1 cellular context compared by ENCODE assay signal in genomic region chr16:89922884-89923639, GRCh38.
A peak's percentile ranks its signal among the peaks of the same experiment; 100 is the strongest.
TF ChIP-seq lines count a peak whose summit lies in the region.

Gene TUBB3, plus strand, starts transcription at chr16:89923342. Its CDS starts 60 bp downstream, at chr16:89923402.

TF ChIP-seq in HepG2, 621 proteins besides CTCF, POLR2A, EP300 and RAD21 (continued from another document and continues in another):
- TF ChIP-seq HMGXB3 (CRISPR knock-in tag; IDR thresholded peaks at IDR 0.05; ENCODE audit: borderline replicate concordance): no peak
- TF ChIP-seq ZNF556 (CRISPR knock-in tag; IDR thresholded peaks at IDR 0.05; ENCODE audit: borderline replicate concordance): no peak; the same call in 1 of the 2 replicates
- TF ChIP-seq MYPOP (CRISPR knock-in tag; IDR thresholded peaks at IDR 0.05): no peak; the same call in 1 of the 2 replicates
- TF ChIP-seq ZNF121 (CRISPR knock-in tag; IDR thresholded peaks at IDR 0.05): peak; percentile 44; the same call in 1 of the 2 replicates
- TF ChIP-seq DZIP1 (CRISPR knock-in tag; IDR thresholded peaks at IDR 0.05): peak; percentile 86
- TF ChIP-seq SNAPC5 (CRISPR knock-in tag; IDR thresholded peaks at IDR 0.05; ENCODE audit: borderline replicate concordance): no peak
- no peak for TF ChIP-seq ZNF367 (CRISPR knock-in tag; IDR thresholded peaks at IDR 0.05; ENCODE audit: borderline replicate concordance)
- no peak for TF ChIP-seq ZNF318 (CRISPR knock-in tag; IDR thresholded peaks at IDR 0.05)
- TF ChIP-seq ZNF232 (CRISPR knock-in tag; IDR thresholded peaks at IDR 0.05; ENCODE audit: borderline replicate concordance): no peak; the same call in 1 of the 2 replicates
- peak; percentile 62; the same call in 1 of the 2 replicates for TF ChIP-seq ZNF160 (CRISPR knock-in tag; IDR thresholded peaks at IDR 0.05)
- TF ChIP-seq RBM22 (optimal IDR thresholded peaks at IDR 0.05; ENCODE audit: low read length): no peak
- no peak for TF ChIP-seq ZBTB42 (CRISPR knock-in tag; IDR thresholded peaks at IDR 0.05)
- TF ChIP-seq MED13 (CRISPR knock-in tag; IDR thresholded peaks at IDR 0.05): no peak
- no peak for TF ChIP-seq ZNF225 (CRISPR knock-in tag; IDR thresholded peaks at IDR 0.05)
- 0 out of 2 replicates have a peak, but pooled peaks have one; percentile 11 for TF ChIP-seq RNF219 (CRISPR knock-in tag; IDR thresholded peaks at IDR 0.05)
- no peak for TF ChIP-seq USF2 (IDR thresholded peaks at IDR 0.05; ENCODE audit: low read depth, low read length)
- TF ChIP-seq USF2 (CRISPR knock-in tag; IDR thresholded peaks at IDR 0.05; ENCODE audit: borderline replicate concordance): no peak
- TF ChIP-seq HNRNPK (IDR thresholded peaks at IDR 0.05; ENCODE audit: low read depth, low read length, poor library complexity, severe bottlenecking): peak; percentile 57
- TF ChIP-seq JUNB (CRISPR knock-in tag; IDR thresholded peaks at IDR 0.05; ENCODE audit: borderline replicate concordance): no peak
- no peak for TF ChIP-seq ZFP36L2 (CRISPR knock-in tag; IDR thresholded peaks at IDR 0.05)
- TF ChIP-seq AHR (CRISPR knock-in tag; IDR thresholded peaks at IDR 0.05): peak; percentile 50
- TF ChIP-seq ZIK1 (CRISPR knock-in tag; IDR thresholded peaks at IDR 0.05; ENCODE audit: borderline replicate concordance, low read depth): peak; percentile 75
- no peak for TF ChIP-seq NR2C2 (CRISPR knock-in tag; IDR thresholded peaks at IDR 0.05; ENCODE audit: borderline replicate concordance)
- TF ChIP-seq MIER3 (CRISPR knock-in tag; IDR thresholded peaks at IDR 0.05; ENCODE audit: borderline replicate concordance): no peak
- no peak for TF ChIP-seq YEATS2 (CRISPR knock-in tag; IDR thresholded peaks at IDR 0.05; ENCODE audit: borderline replicate concordance)
- TF ChIP-seq ZNF230 (CRISPR knock-in tag; IDR thresholded peaks at IDR 0.05): no peak
- peak; percentile 56; the same call in 1 of the 2 replicates for TF ChIP-seq ZNF766 (CRISPR knock-in tag; IDR thresholded peaks at IDR 0.05; ENCODE audit: borderline replicate concordance)
- TF ChIP-seq DNMT3B (CRISPR knock-in tag; conservative IDR thresholded peaks at IDR 0.05): no peak; the same call in 1 of the 2 replicates
- no peak for TF ChIP-seq TFAP4 (IDR thresholded peaks at IDR 0.05; ENCODE audit: borderline replicate concordance, low read depth)
- TF ChIP-seq RELA (CRISPR knock-in tag; IDR thresholded peaks at IDR 0.05): peak; percentile 26; the same call in 1 of the 2 replicates
- TF ChIP-seq DBP (CRISPR knock-in tag; IDR thresholded peaks at IDR 0.05; ENCODE audit: not compliant biosample characterization): no peak
- no peak for TF ChIP-seq GPN1 (CRISPR knock-in tag; IDR thresholded peaks at IDR 0.05; ENCODE audit: borderline replicate concordance)
- no peak for TF ChIP-seq RARG (CRISPR knock-in tag; IDR thresholded peaks at IDR 0.05; ENCODE audit: low read depth)
